Comparison of ENCODE assay signal across 1 cellular context in the genomic region with DNA sequence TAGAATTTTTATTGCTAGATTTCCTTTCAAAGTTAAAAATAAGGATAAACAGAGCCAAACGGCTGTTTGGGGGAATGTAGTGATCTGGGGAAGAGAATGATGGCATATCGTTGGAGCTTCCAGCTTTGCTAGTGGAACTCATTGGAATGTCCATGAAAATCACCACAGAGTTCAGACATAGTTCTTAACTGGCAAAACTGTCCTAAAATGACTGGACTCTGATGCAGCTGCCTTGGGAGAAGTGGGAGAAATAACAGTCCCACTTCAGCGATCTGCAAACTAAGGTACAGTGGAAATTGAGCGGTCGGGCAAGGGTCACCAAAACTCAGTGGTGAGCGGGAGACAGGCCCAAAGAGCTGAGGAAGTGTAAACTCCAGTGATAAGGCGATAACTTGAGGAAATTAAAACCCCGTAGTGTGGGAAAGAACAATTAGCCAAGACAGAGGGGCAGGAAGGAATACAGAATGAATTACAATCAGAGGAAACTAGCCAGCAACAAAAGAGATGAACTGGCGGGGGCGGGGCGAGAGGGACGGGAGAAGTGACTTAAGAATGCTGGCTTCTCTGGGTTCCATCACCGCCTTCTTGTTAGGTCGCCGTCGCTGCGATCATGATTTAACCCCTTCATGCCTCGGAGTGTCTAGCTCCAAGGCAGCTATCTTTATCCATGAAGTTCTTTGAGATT.
TF ChIP-seq lines count a peak whose summit lies in the region.

No MANE protein-coding gene starts in this region.

TF ChIP-seq in HCT116, 20 proteins besides CTCF, POLR2A, EP300 and RAD21 (continued from another document):
- TF ChIP-seq, protein P1, sequence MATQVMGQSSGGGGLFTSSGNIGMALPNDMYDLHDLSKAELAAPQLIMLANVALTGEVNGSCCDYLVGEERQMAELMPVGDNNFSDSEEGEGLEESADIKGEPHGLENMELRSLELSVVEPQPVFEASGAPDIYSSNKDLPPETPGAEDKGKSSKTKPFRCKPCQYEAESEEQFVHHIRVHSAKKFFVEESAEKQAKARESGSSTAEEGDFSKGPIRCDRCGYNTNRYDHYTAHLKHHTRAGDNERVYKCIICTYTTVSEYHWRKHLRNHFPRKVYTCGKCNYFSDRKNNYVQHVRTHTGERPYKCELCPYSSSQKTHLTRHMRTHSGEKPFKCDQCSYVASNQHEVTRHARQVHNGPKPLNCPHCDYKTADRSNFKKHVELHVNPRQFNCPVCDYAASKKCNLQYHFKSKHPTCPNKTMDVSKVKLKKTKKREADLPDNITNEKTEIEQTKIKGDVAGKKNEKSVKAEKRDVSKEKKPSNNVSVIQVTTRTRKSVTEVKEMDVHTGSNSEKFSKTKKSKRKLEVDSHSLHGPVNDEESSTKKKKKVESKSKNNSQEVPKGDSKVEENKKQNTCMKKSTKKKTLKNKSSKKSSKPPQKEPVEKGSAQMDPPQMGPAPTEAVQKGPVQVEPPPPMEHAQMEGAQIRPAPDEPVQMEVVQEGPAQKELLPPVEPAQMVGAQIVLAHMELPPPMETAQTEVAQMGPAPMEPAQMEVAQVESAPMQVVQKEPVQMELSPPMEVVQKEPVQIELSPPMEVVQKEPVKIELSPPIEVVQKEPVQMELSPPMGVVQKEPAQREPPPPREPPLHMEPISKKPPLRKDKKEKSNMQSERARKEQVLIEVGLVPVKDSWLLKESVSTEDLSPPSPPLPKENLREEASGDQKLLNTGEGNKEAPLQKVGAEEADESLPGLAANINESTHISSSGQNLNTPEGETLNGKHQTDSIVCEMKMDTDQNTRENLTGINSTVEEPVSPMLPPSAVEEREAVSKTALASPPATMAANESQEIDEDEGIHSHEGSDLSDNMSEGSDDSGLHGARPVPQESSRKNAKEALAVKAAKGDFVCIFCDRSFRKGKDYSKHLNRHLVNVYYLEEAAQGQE (IDR thresholded peaks at IDR 0.05; ENCODE audit: low read depth): no peak
- TF ChIP-seq, protein P2, sequence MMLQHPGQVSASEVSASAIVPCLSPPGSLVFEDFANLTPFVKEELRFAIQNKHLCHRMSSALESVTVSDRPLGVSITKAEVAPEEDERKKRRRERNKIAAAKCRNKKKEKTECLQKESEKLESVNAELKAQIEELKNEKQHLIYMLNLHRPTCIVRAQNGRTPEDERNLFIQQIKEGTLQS (IDR thresholded peaks at IDR 0.05): no peak
- TF ChIP-seq CBX3 (IDR thresholded peaks at IDR 0.05; ENCODE audit: low read depth): 0 out of 2 replicates have a peak, but pooled peaks have one; percentile 58
- peak; percentile 21; the same call in 1 of the 2 replicates for TF ChIP-seq JUND (IDR thresholded peaks at IDR 0.05)
- peak; percentile 88 for TF ChIP-seq TCF7L2 (IDR thresholded peaks at IDR 0.05; ENCODE audit: borderline replicate concordance, extremely low read depth, insufficient read depth, insufficient read length)
- TF ChIP-seq ZNF274 (IDR thresholded peaks at IDR 0.05; ENCODE audit: low read depth, low read length): no peak
- TF ChIP-seq SP1 (IDR thresholded peaks at IDR 0.05; ENCODE audit: low read depth): peak; percentile 32
- TF ChIP-seq EZH2 (IDR thresholded peaks at IDR 0.05): no peak
- no peak for TF ChIP-seq ELF1 (IDR thresholded peaks at IDR 0.05; ENCODE audit: borderline replicate concordance, low read depth)
- TF ChIP-seq, protein P3, sequence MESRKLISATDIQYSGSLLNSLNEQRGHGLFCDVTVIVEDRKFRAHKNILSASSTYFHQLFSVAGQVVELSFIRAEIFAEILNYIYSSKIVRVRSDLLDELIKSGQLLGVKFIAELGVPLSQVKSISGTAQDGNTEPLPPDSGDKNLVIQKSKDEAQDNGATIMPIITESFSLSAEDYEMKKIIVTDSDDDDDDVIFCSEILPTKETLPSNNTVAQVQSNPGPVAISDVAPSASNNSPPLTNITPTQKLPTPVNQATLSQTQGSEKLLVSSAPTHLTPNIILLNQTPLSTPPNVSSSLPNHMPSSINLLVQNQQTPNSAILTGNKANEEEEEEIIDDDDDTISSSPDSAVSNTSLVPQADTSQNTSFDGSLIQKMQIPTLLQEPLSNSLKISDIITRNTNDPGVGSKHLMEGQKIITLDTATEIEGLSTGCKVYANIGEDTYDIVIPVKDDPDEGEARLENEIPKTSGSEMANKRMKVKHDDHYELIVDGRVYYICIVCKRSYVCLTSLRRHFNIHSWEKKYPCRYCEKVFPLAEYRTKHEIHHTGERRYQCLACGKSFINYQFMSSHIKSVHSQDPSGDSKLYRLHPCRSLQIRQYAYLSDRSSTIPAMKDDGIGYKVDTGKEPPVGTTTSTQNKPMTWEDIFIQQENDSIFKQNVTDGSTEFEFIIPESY (IDR thresholded peaks at IDR 0.05; ENCODE audit: extremely low read depth, insufficient replicate concordance, low read length): no peak
- TF ChIP-seq FOSL1 (IDR thresholded peaks at IDR 0.05; ENCODE audit: low read depth): peak; percentile 13; the same call in 1 of the 2 replicates
- TF ChIP-seq SRF (IDR thresholded peaks at IDR 0.05; ENCODE audit: low read depth): no peak
- TF ChIP-seq YY1 (IDR thresholded peaks at IDR 0.05; ENCODE audit: extremely low read depth, insufficient replicate concordance, low read depth, low read length): peak; percentile 26
- TF ChIP-seq EGR1 (IDR thresholded peaks at IDR 0.05; ENCODE audit: low read depth): peak; percentile 50
- peak; percentile 72 for TF ChIP-seq POLR2AphosphoS5 (IDR thresholded peaks at IDR 0.05; ENCODE audit: low read depth, low read length)
